Comparison of ENCODE assay signal across 10 cellular contexts in the genomic region with DNA sequence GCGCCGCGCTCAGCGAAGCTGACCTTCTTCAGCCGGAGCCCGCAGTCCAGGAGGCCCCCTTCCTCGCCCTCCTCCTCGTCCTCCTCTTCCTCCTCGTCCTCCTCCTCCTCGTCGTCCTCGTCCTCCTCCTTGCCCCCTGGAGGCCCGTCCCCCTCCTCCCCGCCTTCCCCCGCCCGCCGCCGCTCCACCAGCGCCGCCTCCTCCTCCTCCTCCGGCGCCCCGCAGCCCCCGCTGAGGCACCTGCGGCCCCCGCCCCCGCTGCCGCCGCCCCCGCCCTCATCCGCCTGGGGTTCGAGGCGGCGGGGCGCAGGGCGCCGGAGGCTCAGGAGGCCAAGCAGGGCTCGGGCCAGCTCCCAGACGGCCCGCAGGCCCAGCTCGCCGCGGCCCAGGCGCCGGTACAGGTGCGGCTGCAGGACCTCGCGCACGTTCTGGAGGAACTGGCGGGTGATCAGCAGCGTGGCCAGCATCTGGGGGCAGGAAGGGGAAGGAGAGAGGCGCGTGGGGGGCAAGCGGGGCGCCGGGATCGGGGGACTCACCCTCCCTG. TPM values are rescaled to one million over a fixed set of nuclear protein-coding genes. Genes with fewer than 3 reads are reported as not detected.
DNase-seq lines count a peak whose midpoint lies in the region; ATAC-seq, FAIRE-seq and TF ChIP-seq lines count a peak whose summit lies in the region.
"Had no signal": no experiment of that assay in that cellular context is flagged by ENCODE, and none has a peak within 500 bp of the region (broad histone marks: within the 10 kb centered on the region; RNA-seq: fewer than 3 reads in every experiment).

No MANE protein-coding gene starts in this region.

- no peaks in the 10 kb centered on the region for H3K27me3 Mint-ChIP-seq in MCF 10A (ENCODE audit: insufficient read depth, unreplicated experiment)

- intact Hi-C loops in breast epithelium (cut with DNase I; ENCODE audit: low total_unique reads) (no loop called here), MCF 10A (cut with micrococcal nuclease) (no loop called here), testis (cut with DNase I; ENCODE audit: low total_unique reads) (no loop called here)

- no peaks in the 10 kb centered on the region for H3K9me1 ChIP-seq in keratinocyte (ENCODE audit: control insufficient read depth, extremely low read depth, insufficient read depth, low read length)

- 3 to 26% methylated on average over 6 to 39 of the region's 57 CpGs for WGBS in testis, 2 donors

- H3K79me2 ChIP-seq in keratinocyte (ENCODE audit: control insufficient read depth, insufficient read depth, low read length) = no peaks in the 10 kb centered on the region

- ATAC-seq in GM21381 (IDR thresholded peaks at IDR 0.05; ENCODE audit: unreplicated experiment) = no peak

- TF ChIP-seq POLR2A in breast epithelium (IDR thresholded peaks at IDR 0.05) (no peak), testis (IDR thresholded peaks at IDR 0.05) (no peak)

- dilution Hi-C loops in keratinocyte (cut with MboI; ENCODE audit: extremely low pct_ligation_motif_present, low sequenced_read_pairs) = no loop called here

- H3K36me3 Mint-ChIP-seq in MCF 10A (ENCODE audit: insufficient read depth, unreplicated experiment) = peaks cover 35% of the 10 kb centered on the region

- peak overlapping the region; percentile 52 for H3K9ac ChIP-seq in keratinocyte (ENCODE audit: control insufficient read depth, extremely low read depth, insufficient read depth, low read length)

- no peak overlapping the region for H3K4me3 Mint-ChIP-seq in MCF 10A (ENCODE audit: unreplicated experiment)
- H3K4me3 Mint-ChIP-seq: HFFc6 had no signal

- H3K4me1 Mint-ChIP-seq in MCF 10A (ENCODE audit: insufficient read depth, unreplicated experiment) = peaks cover 6% of the 10 kb centered on the region

- FAIRE-seq in keratinocyte (lab: Jason Lieb, UNC) = no peak

- H3K4me2 ChIP-seq in keratinocyte (ENCODE audit: control insufficient read depth, extremely low read depth, insufficient read depth, low read depth, low read length) = peak overlapping the region; percentile 74

- H3K27me3 ChIP-seq in breast epithelium (peaks cover 0 to 3% of the 10 kb centered on the region in 2 donors), keratinocyte (ENCODE audit: control insufficient read depth, extremely low read depth, insufficient read depth, low read length) (peaks cover 25% of the 10 kb centered on the region), testis (no peaks in the 10 kb centered on the region)

- no TSS peak for BruUV-seq in MCF 10A (replicated peaks; lab: Mats Ljungman, UMichigan)

- H3K36me3 ChIP-seq in breast epithelium (no peaks in the 10 kb centered on the region), keratinocyte (ENCODE audit: control insufficient read depth in 2 of 2, extremely low read depth in 1 of 2, insufficient read depth in 2 of 2, low read length in 2 of 2) (no peaks in the 10 kb centered on the region), testis (ENCODE audit: low read depth, missing control alignments) (no peaks in the 10 kb centered on the region)

- POLR2A ChIA-PET in MCF 10A (lab: Yijun Ruan, JAX) (no interaction called here), HEK293T (lab: Yijun Ruan, JAX) (interaction anchor here (3.7 kb wide), 1 partner anchor 19 kb away, joined by 16 read pairs; a partner anchor contains a TSS)

- H2AFZ ChIP-seq in keratinocyte (ENCODE audit: control insufficient read depth, low read length) = peak overlapping the region; percentile 36

- H3K9me3 ChIP-seq in breast epithelium (no peaks in the 10 kb centered on the region), keratinocyte (ENCODE audit: control insufficient read depth, low read depth, low read length) (no peaks in the 10 kb centered on the region), testis (no peaks in the 10 kb centered on the region)

- H4K20me1 ChIP-seq in keratinocyte (ENCODE audit: control insufficient read depth, extremely low read depth, insufficient read depth, low read length) = no peaks in the 10 kb centered on the region

- H3K27ac ChIP-seq in breast epithelium (peak overlapping the region; percentile 84 to 89), keratinocyte (ENCODE audit: control insufficient read depth, insufficient read depth, low read length) (no peak overlapping the region), testis (peak overlapping the region in 1 of 2 donors; percentile 25)

- H3K9me3 Mint-ChIP-seq in MCF 10A (ENCODE audit: unreplicated experiment) = no peaks in the 10 kb centered on the region

- CTCF ChIA-PET in MCF 10A (lab: Yijun Ruan, JAX) (no interaction called here), HEK293T (lab: Yijun Ruan, JAX) (no interaction called here)

- H3K4me3 ChIP-seq in breast epithelium (peak overlapping the region; percentile 8 to 69 (median 56)), keratinocyte (ENCODE audit: control insufficient read depth in 2 of 3, extremely low read depth in 1 of 3, insufficient read depth in 2 of 3, low read depth in 1 of 3, low read length in 3 of 3) (peak overlapping the region; percentile 22 to 59 (median 58)), testis (peak overlapping the region; percentile 18 to 47)

- H3K4me1 ChIP-seq in breast epithelium = peaks cover 1 to 20% of the 10 kb centered on the region in 2 donors
- H3K4me1 ChIP-seq in keratinocyte (ENCODE audit: control insufficient read depth, extremely low read depth, insufficient read depth, low read length) = peaks cover 14% of the 10 kb centered on the region
- H3K4me1 ChIP-seq in testis = peaks cover 24% of the 10 kb centered on the region

- DNase-seq in breast epithelium (ENCODE audit: low spot score in 2 of 2) (no peak), MCF 10A (ENCODE audit: unreplicated experiment) (no peak), keratinocyte (ENCODE audit: low read depth, low spot score) (no peak), testis (no peak), HEK293T (ENCODE audit: extremely low spot score) (no peak), SHP77 treated with DMSO at 0.1 percent for 48 hours (lab: John Stamatoyannopoulos, UW) (no peak)
- DNase-seq in activated naive CD4-positive, alpha-beta T cell treated with Interleukin-2 at 50 U/mL for 16 hours = peak; percentile 41
- DNase-seq: COR-L47, HFFc6 had no signal

- no peak overlapping the region for H3K27ac Mint-ChIP-seq in MCF 10A (ENCODE audit: low read depth, unreplicated experiment)
- H3K27ac Mint-ChIP-seq: HFFc6 had no signal

- TF ChIP-seq CTCF in breast epithelium (IDR thresholded peaks at IDR 0.05) (no peak), MCF 10A (IDR thresholded peaks at IDR 0.05; ENCODE audit: unreplicated experiment) (no peak), keratinocyte (optimal IDR thresholded peaks at IDR 0.05 in 1 of 3, IDR thresholded peaks at IDR 0.05 in 1 of 3, conservative IDR thresholded peaks at IDR 0.05 in 1 of 3; ENCODE audit: extremely low read depth in 1 of 3, insufficient read depth in 2 of 3, low read length in 3 of 3) (no peak), testis (IDR thresholded peaks at IDR 0.05) (no peak)

RNA-seq across cellular contexts. Expression of a gene that starts 6.1 kb away (rescaled TPM):
- total RNA-seq in breast epithelium (1 to 10 TPM; 5.1 to 7.2 (median 5.9) TPM), MCF 10A (2022) (13.0 and 14.5 TPM in 2 replicates), testis (10 to 100 TPM; 17.5 to 19.2 TPM)
- polyA plus RNA-seq in keratinocyte (1.1 to 2.7 TPM (median 1.6 TPM) in 3 replicates), testis (ENCODE audit: insufficient read depth, low read depth, low replicate concordance) (4.5 TPM)
- 1.1 TPM for polyA plus RNA-seq in keratinocyte (2011; ENCODE audit: low read depth)
- polyA plus RNA-seq in keratinocyte (2011; cell fraction: cytosol; rRNA removed) = 0.32 and 0.70 TPM in 2 replicates
- 8.1 and 9.2 TPM in 2 replicates for polyA plus RNA-seq in keratinocyte (2011; cell fraction: nucleus; rRNA removed)
- 1.9 and 3.0 TPM in 2 replicates for polyA plus RNA-seq in keratinocyte (2012; ENCODE audit: low replicate concordance)
- polyA minus RNA-seq in keratinocyte = 1.3 to 2.8 TPM (median 1.9 TPM) in 3 replicates
- 2.1 TPM for polyA minus RNA-seq in keratinocyte (2011; cell fraction: cytosol; rRNA and poly(A)+ RNA removed)
- polyA minus RNA-seq in keratinocyte (2011; cell fraction: nucleus; rRNA and poly(A)+ RNA removed) = 4.0 and 4.8 TPM in 2 replicates

RNA-seq across cellular contexts. Expression of a gene that starts 8.8 kb away (rescaled TPM):
- total RNA-seq in breast epithelium = 10 to 100 TPM; 15.5 to 22.6 (median 17.7) TPM
- 24.8 and 27.9 TPM in 2 replicates for total RNA-seq in MCF 10A (2022)
- polyA plus RNA-seq in keratinocyte = 7.2 to 9.3 TPM (median 8.9 TPM) in 3 replicates
- polyA plus RNA-seq in keratinocyte (2011; ENCODE audit: low read depth) = 5.3 TPM
- 4.3 and 7.4 TPM in 2 replicates for polyA plus RNA-seq in keratinocyte (2011; cell fraction: cytosol; rRNA removed)
- polyA plus RNA-seq in keratinocyte (2011; cell fraction: nucleus; rRNA removed) = 24.9 and 28.4 TPM in 2 replicates
- polyA plus RNA-seq in keratinocyte (2012; ENCODE audit: low replicate concordance) = 9.7 and 11.1 TPM in 2 replicates
- polyA minus RNA-seq in keratinocyte = 4.0 to 6.6 TPM (median 4.4 TPM) in 3 replicates
- polyA minus RNA-seq in keratinocyte (2011; cell fraction: cytosol; rRNA and poly(A)+ RNA removed) = 16.9 TPM
- 13.4 and 13.7 TPM in 2 replicates for polyA minus RNA-seq in keratinocyte (2011; cell fraction: nucleus; rRNA and poly(A)+ RNA removed)
- total RNA-seq in testis = 10 to 100 TPM; 21.6 to 22.9 TPM
- 9.7 TPM for polyA plus RNA-seq in testis (ENCODE audit: insufficient read depth, low read depth, low replicate concordance)

RNA-seq across cellular contexts. Expression of a gene that starts 19.2 kb away (rescaled TPM):
- total RNA-seq in breast epithelium (10 to 100 TPM in 2 of 3 donors, 1 to 10 TPM in 1; 9.2 to 18.7 (median 11.1) TPM), MCF 10A (2022) (57.4 and 60.4 TPM in 2 replicates), testis (10 to 100 TPM; 46.4 to 55.5 TPM)
- polyA plus RNA-seq in keratinocyte (59.4 to 75.4 TPM (median 62.8 TPM) in 3 replicates), testis (ENCODE audit: insufficient read depth, low read depth, low replicate concordance) (123 TPM)
- polyA plus RNA-seq in keratinocyte (2011; ENCODE audit: low read depth) = 98.4 TPM
- polyA plus RNA-seq in keratinocyte (2011; cell fraction: cytosol; rRNA removed) = 53.1 and 66.9 TPM in 2 replicates
- 42.5 and 44.9 TPM in 2 replicates for polyA plus RNA-seq in keratinocyte (2011; cell fraction: nucleus; rRNA removed)
- 53.8 and 90.6 TPM in 2 replicates for polyA plus RNA-seq in keratinocyte (2012; ENCODE audit: low replicate concordance)
- polyA minus RNA-seq in keratinocyte = 16.9 to 30.2 TPM (median 19.6 TPM) in 3 replicates
- polyA minus RNA-seq in keratinocyte (2011; cell fraction: cytosol; rRNA and poly(A)+ RNA removed) = 26.1 TPM
- 6.9 and 13.9 TPM in 2 replicates for polyA minus RNA-seq in keratinocyte (2011; cell fraction: nucleus; rRNA and poly(A)+ RNA removed)

RNA-seq across cellular contexts. Expression of a gene that starts 22.9 kb away (rescaled TPM):
- 100 to 1,000 TPM in 1 of 3 donors, 10 to 100 TPM in 2; 88.5 to 139 (median 98.0) TPM for total RNA-seq in breast epithelium
- total RNA-seq in MCF 10A (2022) = 58.8 and 65.8 TPM in 2 replicates
- 49.2 to 63.7 TPM (median 59.6 TPM) in 3 replicates for polyA plus RNA-seq in keratinocyte
- polyA plus RNA-seq in keratinocyte (2011; ENCODE audit: low read depth) = 22.3 TPM
- 38.9 and 50.4 TPM in 2 replicates for polyA plus RNA-seq in keratinocyte (2011; cell fraction: cytosol; rRNA removed)
- polyA plus RNA-seq in keratinocyte (2011; cell fraction: nucleus; rRNA removed) = 20.5 and 21.4 TPM in 2 replicates
- polyA plus RNA-seq in keratinocyte (2012; ENCODE audit: low replicate concordance) = 51.2 and 60.5 TPM in 2 replicates
- 10.4 to 18.1 TPM (median 15.6 TPM) in 3 replicates for polyA minus RNA-seq in keratinocyte
- 43.7 TPM for polyA minus RNA-seq in keratinocyte (2011; cell fraction: cytosol; rRNA and poly(A)+ RNA removed)
- polyA minus RNA-seq in keratinocyte (2011; cell fraction: nucleus; rRNA and poly(A)+ RNA removed) = 2.7 and 7.0 TPM in 2 replicates
- total RNA-seq in testis = 100 to 1,000 TPM; 180 to 206 TPM
- polyA plus RNA-seq in testis (ENCODE audit: insufficient read depth, low read depth, low replicate concordance) = 126 TPM

RNA-seq across cellular contexts. Expression of a gene that starts 25.4 kb away (rescaled TPM):
- 10 to 100 TPM in 2 of 3 donors, 1 to 10 TPM in 1; 6.7 to 14.4 (median 11.0) TPM for total RNA-seq in breast epithelium
- 4.1 and 6.4 TPM in 2 replicates for total RNA-seq in MCF 10A (2022)
- polyA plus RNA-seq in keratinocyte = 4.1 to 11.2 TPM (median 8.7 TPM) in 3 replicates
- polyA plus RNA-seq in keratinocyte (2011; ENCODE audit: low read depth) = 1.3 TPM
- 5.4 and 16.0 TPM in 2 replicates for polyA plus RNA-seq in keratinocyte (2011; cell fraction: cytosol; rRNA removed)
- 4.7 and 6.7 TPM in 2 replicates for polyA plus RNA-seq in keratinocyte (2011; cell fraction: nucleus; rRNA removed)
- polyA plus RNA-seq in keratinocyte (2012; ENCODE audit: low replicate concordance) = 6.0 and 12.8 TPM in 2 replicates
- polyA minus RNA-seq in keratinocyte = 5.0 to 9.3 TPM (median 7.3 TPM) in 3 replicates
- 29.9 TPM for polyA minus RNA-seq in keratinocyte (2011; cell fraction: cytosol; rRNA and poly(A)+ RNA removed)
- 6.6 and 7.1 TPM in 2 replicates for polyA minus RNA-seq in keratinocyte (2011; cell fraction: nucleus; rRNA and poly(A)+ RNA removed)
- 10 to 100 TPM; 27.1 to 49.1 TPM for total RNA-seq in testis
- polyA plus RNA-seq in testis (ENCODE audit: insufficient read depth, low read depth, low replicate concordance) = 70.7 TPM
